In genomic region chr1:10415967-10416366, GRCh38 we compare ENCODE assay signal across 9 cellular contexts. TPM values are rescaled to one million over a fixed set of nuclear protein-coding genes. Genes with fewer than 3 reads are reported as not detected.
A peak's percentile ranks its signal among the peaks of the same experiment; 100 is the strongest.
DNase-seq lines count a peak whose midpoint lies in the region; ATAC-seq and TF ChIP-seq lines count a peak whose summit lies in the region.
"Not testable (repeated sequence)": the region's sequence is repeated elsewhere in the genome, so short reads cannot be mapped to it uniquely, and the experiment has no call there.
"Had no signal": no experiment of that assay in that cellular context is flagged by ENCODE, and none has a peak within 500 bp of the region (broad histone marks: within the 10 kb centered on the region; RNA-seq: fewer than 3 reads in every experiment).

No MANE protein-coding gene starts in this region.

- H3K4me1 Mint-ChIP-seq in CD14-positive monocyte = peaks cover 33% of the 10 kb centered on the region
- peaks cover 16% of the 10 kb centered on the region for H3K4me1 Mint-ChIP-seq in activated CD4-positive, alpha-beta T cell treated with anti-CD3 and anti-CD28 coated beads, Interleukin-2, amount 10 ng/mL, durations not matched to agents 7 days and 5 days
- H3K4me1 Mint-ChIP-seq in activated naive CD4-positive, alpha-beta T cell treated with anti-CD3 and anti-CD28 coated beads, Interleukin-2, amount 50 U/mL, for 24 hours; endothelial cell (ENCODE audit: unreplicated experiment): not testable (repeated sequence)

- H3K4me2 ChIP-seq in IMR-90 (ENCODE audit: low read depth, low read length) = not testable (repeated sequence)

- CTCF ChIA-PET in IMR-90 (lab: Yijun Ruan, JAX) = interaction anchor here (0.5 kb wide), 1 partner anchor 31 kb away, joined by 4 read pairs; no protein-coding TSS in a partner anchor
- CTCF ChIA-PET in activated CD4-positive, alpha-beta T cell treated with anti-CD3 and anti-CD28 coated beads, Interleukin-2, amount 10 ng/mL, durations not matched to agents 7 days and 5 days (lab: Charles Lee) = interaction anchor here (0.6 to 2.3 kb wide), 3 partner anchors 14 to 57 kb away, joined by 3 to 12 read pairs (median 3); partner anchors contain the start of gene CENPS

- H3K9ac ChIP-seq in IMR-90 (ENCODE audit: low read depth, low read length) = not testable (repeated sequence)

- not testable (repeated sequence) for H3K27me3 ChIP-seq in IMR-90 (ENCODE audit: control insufficient read depth, insufficient read depth, low read length); right lobe of liver; psoas muscle (ENCODE audit: insufficient read depth in 3 of 3, low read length in 2 of 3); upper lobe of right lung

- peak overlapping the region; percentile 91 for H2BK5ac ChIP-seq in IMR-90 (ENCODE audit: low read depth, low read length, poor library complexity, severe bottlenecking)

- H3K36me3 ChIP-seq in IMR-90 (ENCODE audit: control insufficient read depth, insufficient read depth, low read length) = peaks cover 76% of the 10 kb centered on the region
- peaks cover 3 to 92% (median 40%) of the 10 kb centered on the region in 4 donors for H3K36me3 ChIP-seq in right lobe of liver
- H3K36me3 ChIP-seq in psoas muscle (ENCODE audit: insufficient read depth in 1 of 2, low read depth in 1 of 2) = peaks cover 9 to 100% of the 10 kb centered on the region in 2 donors
- peaks cover 92% of the 10 kb centered on the region for H3K36me3 ChIP-seq in upper lobe of right lung

- ATAC-seq in IMR-90 (ENCODE audit: low read depth); right lobe of liver; psoas muscle; upper lobe of right lung: not testable (repeated sequence)

- peak overlapping the region in 1 of 2 donors; percentile 26 for H3K4me3 Mint-ChIP-seq in CD14-positive monocyte
- not testable (repeated sequence) for H3K4me3 Mint-ChIP-seq in activated CD4-positive, alpha-beta T cell treated with anti-CD3 and anti-CD28 coated beads, Interleukin-2, amount 10 ng/mL, durations not matched to agents 7 days and 5 days; activated naive CD4-positive, alpha-beta T cell treated with anti-CD3 and anti-CD28 coated beads, Interleukin-2, amount 50 U/mL, for 24 hours; endothelial cell (ENCODE audit: unreplicated experiment)

- peaks cover 0 to 22% of the 10 kb centered on the region in 2 experiments; a peak in 2 of 4 replicates for H3K79me1 ChIP-seq in IMR-90 (ENCODE audit: low read depth in 1 of 2, low read length in 2 of 2)

- H3K4me1 ChIP-seq in IMR-90 (ENCODE audit: control insufficient read depth, insufficient read depth, low read length); psoas muscle; upper lobe of right lung: not testable (repeated sequence)
- H3K4me1 ChIP-seq in right lobe of liver = peaks cover 0 to 13% (median 0%) of the 10 kb centered on the region in 4 donors

- 0 out of 2 replicates have a peak overlapping the region, but pooled peaks have one; percentile 43 for H3K4ac ChIP-seq in IMR-90 (ENCODE audit: low read depth, low read length)

- H3K27ac Mint-ChIP-seq in CD14-positive monocyte = peak overlapping the region; percentile 89 to 99 (median 96)
- H3K27ac Mint-ChIP-seq in activated CD4-positive, alpha-beta T cell treated with anti-CD3 and anti-CD28 coated beads, Interleukin-2, amount 10 ng/mL, durations not matched to agents 7 days and 5 days = peak overlapping the region; percentile 87
- peak overlapping the region; percentile 70 for H3K27ac Mint-ChIP-seq in activated naive CD4-positive, alpha-beta T cell treated with anti-CD3 and anti-CD28 coated beads, Interleukin-2, amount 50 U/mL, for 24 hours
- H3K27ac Mint-ChIP-seq in endothelial cell (ENCODE audit: unreplicated experiment) = peak overlapping the region; percentile 82

- not testable (repeated sequence) for BruUV-seq in IMR-90 (replicated peaks; lab: Mats Ljungman, UMichigan)

- POLR2A ChIA-PET in IMR-90 (lab: Charles Lee; ENCODE audit: unreplicated experiment) = interaction anchor here (0.6 kb wide), 1 partner anchor 147 kb away, joined by 3 read pairs; no protein-coding TSS in a partner anchor
- POLR2A ChIA-PET in activated CD4-positive, alpha-beta T cell treated with anti-CD3 and anti-CD28 coated beads, Interleukin-2, amount 10 ng/mL, durations not matched to agents 7 days and 5 days (lab: Charles Lee) = interaction anchor here (0.6 kb wide), 1 partner anchor 207 kb away, joined by 3 read pairs; no protein-coding TSS in a partner anchor

- not testable (repeated sequence) for H3K27me3 Mint-ChIP-seq in CD14-positive monocyte (ENCODE audit: low read depth in 3 of 3); activated CD4-positive, alpha-beta T cell treated with anti-CD3 and anti-CD28 coated beads, Interleukin-2, amount 10 ng/mL, durations not matched to agents 7 days and 5 days; activated naive CD4-positive, alpha-beta T cell treated with anti-CD3 and anti-CD28 coated beads, Interleukin-2, amount 50 U/mL, for 24 hours; endothelial cell (ENCODE audit: unreplicated experiment)

- H3K9me3 Mint-ChIP-seq in CD14-positive monocyte; activated CD4-positive, alpha-beta T cell treated with anti-CD3 and anti-CD28 coated beads, Interleukin-2, amount 10 ng/mL, durations not matched to agents 7 days and 5 days; activated naive CD4-positive, alpha-beta T cell treated with anti-CD3 and anti-CD28 coated beads, Interleukin-2, amount 50 U/mL, for 24 hours; endothelial cell (ENCODE audit: unreplicated experiment): not testable (repeated sequence)

- TF ChIP-seq POLR2A in IMR-90 (IDR thresholded peaks at IDR 0.05; ENCODE audit: low read depth, low read length); right lobe of liver (IDR thresholded peaks at IDR 0.05): not testable (repeated sequence)

- H4K5ac ChIP-seq in IMR-90 (ENCODE audit: low read depth, low read length) = peak overlapping the region; percentile 91

- not testable (repeated sequence) for H3K4me3 ChIP-seq in IMR-90 (ENCODE audit: insufficient read depth, low read depth, low read length); right lobe of liver; psoas muscle; upper lobe of right lung

- in situ Hi-C loops in IMR-90 (cut with MboI; ENCODE audit: low sequenced_read_pairs) = loop anchor here (5.0 kb wide), 1 partner anchor 39 kb away; no protein-coding TSS in a partner anchor

- not testable (repeated sequence) for H3K14ac ChIP-seq in IMR-90 (replicated peaks; ENCODE audit: low read depth, low read length)

- H2BK15ac ChIP-seq in IMR-90 (ENCODE audit: low read depth, low read length) = peak overlapping the region; percentile 73; the same call in 1 of the 3 replicates

- 0 out of 2 replicates have a peak overlapping the region, but pooled peaks have one; percentile 34 for H2BK20ac ChIP-seq in IMR-90 (ENCODE audit: low read depth, low read length)

- H3K9me3 ChIP-seq in IMR-90 (ENCODE audit: control insufficient read depth, insufficient read depth, low read length); right lobe of liver; psoas muscle; upper lobe of right lung: not testable (repeated sequence)

- TF ChIP-seq RAD21 in IMR-90 (IDR thresholded peaks at IDR 0.05; ENCODE audit: low read length) = not testable (repeated sequence)

- H2AFZ ChIP-seq in IMR-90 (replicated peaks; ENCODE audit: low read length, poor library complexity) = not testable (repeated sequence)

- H2BK120ac ChIP-seq in IMR-90 (ENCODE audit: low read depth, low read length) = peak overlapping the region; percentile 72; the same call in 1 of the 2 replicates

- dilution Hi-C loops in IMR-90 (cut with HindIII; ENCODE audit: low sequenced_read_pairs, unreplicated experiment) = not testable (repeated sequence)

- no CpG with 5 or more reads among the region's 1 CpG for WGBS in IMR-90 (ENCODE audit: extremely low coverage in 2 of 2, insufficient read length in 1 of 2), 2 experiments
- WGBS in right lobe of liver (ENCODE audit: insufficient coverage, low coverage, low lambda C conversion rate, missing lambda C conversion rate) = 89% methylated on average over 1 of the region's 1 CpG
- WGBS in psoas muscle, 3 donors = 98 to 100% (median 98%) methylated on average over 1 of the region's 1 CpG

- peak overlapping the region in 1 of 2 experiments; percentile 55; a peak in 3 of 4 replicates for H4K8ac ChIP-seq in IMR-90 (ENCODE audit: low read depth in 2 of 2, low read length in 2 of 2)

- H4K20me1 ChIP-seq in IMR-90 (ENCODE audit: insufficient read depth, low read length) = not testable (repeated sequence)

- H3K9me1 ChIP-seq in IMR-90 (ENCODE audit: insufficient read depth, low read length) = peaks cover 10% of the 10 kb centered on the region

- intact Hi-C loops in CD14-positive monocyte (cut with micrococcal nuclease) = loop anchor here in 1 of 2 donors (2.0 to 10.0 kb wide), 3 partner anchors 13 to 201 kb away; partner anchors contain the start of genes KIF1B and PGD
- intact Hi-C loops in IMR-90 (cut with micrococcal nuclease); right lobe of liver (cut with DNase I); psoas muscle (cut with DNase I); upper lobe of right lung (cut with DNase I): not testable (repeated sequence)

- H3K27ac ChIP-seq in IMR-90 (ENCODE audit: insufficient read depth, low read length) (peak overlapping the region; percentile 82; the same call in 1 of the 2 replicates), right lobe of liver (peak overlapping the region in 2 of 3 donors; percentile 4 to 17), psoas muscle (peak overlapping the region; percentile 6), upper lobe of right lung (peak overlapping the region; percentile 60)

- H2AK5ac ChIP-seq in IMR-90 (ENCODE audit: low read depth, low read length) = not testable (repeated sequence)

- H3K36me3 Mint-ChIP-seq in CD14-positive monocyte (peaks cover 77 to 87% of the 10 kb centered on the region in 2 donors), endothelial cell (ENCODE audit: low read depth, unreplicated experiment) (peaks cover 74% of the 10 kb centered on the region)
- peaks cover 66% of the 10 kb centered on the region for H3K36me3 Mint-ChIP-seq in activated CD4-positive, alpha-beta T cell treated with anti-CD3 and anti-CD28 coated beads, Interleukin-2, amount 10 ng/mL, durations not matched to agents 7 days and 5 days (ENCODE audit: low read depth)
- peaks cover 21% of the 10 kb centered on the region for H3K36me3 Mint-ChIP-seq in activated naive CD4-positive, alpha-beta T cell treated with anti-CD3 and anti-CD28 coated beads, Interleukin-2, amount 50 U/mL, for 24 hours

- H3K56ac ChIP-seq in IMR-90 (ENCODE audit: extremely low read depth, insufficient read depth, low read length) = not testable (repeated sequence)

- TF ChIP-seq CTCF in CD14-positive monocyte (IDR thresholded peaks at IDR 0.05); IMR-90 (conservative IDR thresholded peaks at IDR 0.05; ENCODE audit: low read depth, low read length); endothelial cell (IDR thresholded peaks at IDR 0.05; ENCODE audit: unreplicated experiment); right lobe of liver (IDR thresholded peaks at IDR 0.05); psoas muscle (IDR thresholded peaks at IDR 0.05); upper lobe of right lung (IDR thresholded peaks at IDR 0.05): not testable (repeated sequence)

- H2AK9ac ChIP-seq in IMR-90 (replicated peaks; ENCODE audit: low read depth, low read length, poor library complexity) = not testable (repeated sequence)

- DNase-seq in CD14-positive monocyte (ENCODE audit: low spot score); IMR-90; activated CD4-positive, alpha-beta T cell treated with anti-CD3 and anti-CD28 coated beads, Interleukin-2, amount 10 ng/mL, durations not matched to agents 7 days and 5 days; endothelial cell (ENCODE audit: low spot score); psoas muscle; upper lobe of right lung: not testable (repeated sequence)
- peak in 1 of 3 donors; percentile 2 for DNase-seq in right lobe of liver

- H3K18ac ChIP-seq in IMR-90 (ENCODE audit: low read depth, low read length) = peak overlapping the region; percentile 47; the same call in 1 of the 2 replicates

- peak overlapping the region; percentile 72 for H4K91ac ChIP-seq in IMR-90 (ENCODE audit: insufficient read depth, low read depth, low read length)

- not testable (repeated sequence) for H3K23ac ChIP-seq in IMR-90 (ENCODE audit: low read depth, low read length)

RNA-seq across cellular contexts. Expression of gene CENPS, which starts 14.3 kb away (rescaled TPM):
- polyA plus RNA-seq in CD14-positive monocyte = 1 to 10 TPM; 2.5 to 3.5 TPM
- 9.9 and 11.4 TPM in 2 replicates for total RNA-seq in IMR-90 (2012; rRNA removed)
- polyA plus RNA-seq in IMR-90 (2012; rRNA removed) = 10.6 and 12.3 TPM in 2 replicates
- polyA plus RNA-seq in IMR-90 (2012; cell fraction: cytosol; rRNA removed) = 5.4 and 6.6 TPM in 2 replicates
- 3.8 and 5.6 TPM in 2 replicates for polyA plus RNA-seq in IMR-90 (2012; cell fraction: nucleus; rRNA removed; ENCODE audit: low replicate concordance)
- 10 to 100 TPM; 16.1 to 20.7 TPM for total RNA-seq in activated CD4-positive, alpha-beta T cell treated with anti-CD3 and anti-CD28 coated beads, Interleukin-2, amount 10 ng/mL, durations not matched to agents 7 days and 5 days
- 9.8 TPM for total RNA-seq in endothelial cell (ENCODE audit: unreplicated experiment)
- total RNA-seq in right lobe of liver = 1 to 10 TPM; 1.8 to 9.3 (median 5.7) TPM
- total RNA-seq in psoas muscle = 1 to 10 TPM; 2.2 to 7.6 (median 6.6) TPM
- polyA plus RNA-seq in psoas muscle = 10 to 100 TPM in 1 of 3 donors, 1 to 10 TPM in 2; 7.5 to 31.4 (median 7.5) TPM
- 10.2 TPM for total RNA-seq in upper lobe of right lung

RNA-seq across cellular contexts. Expression of gene PGD, which starts 17.1 kb away (rescaled TPM):
- polyA plus RNA-seq in CD14-positive monocyte (100 to 1,000 TPM; 471 to 509 TPM), IMR-90 (2012; rRNA removed) (103 and 118 TPM in 2 replicates), psoas muscle (10 to 100 TPM; 24.9 to 33.1 (median 29.5) TPM)
- total RNA-seq in IMR-90 (2012; rRNA removed) (187 and 216 TPM in 2 replicates), endothelial cell (ENCODE audit: unreplicated experiment) (196 TPM), right lobe of liver (100 to 1,000 TPM in 1 of 6 experiments, 10 to 100 TPM in 5; 51.9 to 151 (median 72.0) TPM), psoas muscle (10 to 100 TPM; 25.1 to 39.2 (median 28.4) TPM), upper lobe of right lung (166 TPM)
- 89.5 and 99.0 TPM in 2 replicates for polyA plus RNA-seq in IMR-90 (2012; cell fraction: cytosol; rRNA removed)
- 78.3 and 98.0 TPM in 2 replicates for polyA plus RNA-seq in IMR-90 (2012; cell fraction: nucleus; rRNA removed; ENCODE audit: low replicate concordance)
- 10 to 100 TPM; 65.0 to 68.7 TPM for total RNA-seq in activated CD4-positive, alpha-beta T cell treated with anti-CD3 and anti-CD28 coated beads, Interleukin-2, amount 10 ng/mL, durations not matched to agents 7 days and 5 days

RNA-seq across cellular contexts. Expression of gene CORT, which starts 33.9 kb away (rescaled TPM):
- polyA plus RNA-seq in CD14-positive monocyte = not detected
- total RNA-seq in IMR-90 (2012; rRNA removed) = not detected in 2 replicates
- 0.10 and 0.13 TPM in 2 replicates for polyA plus RNA-seq in IMR-90 (2012; rRNA removed)
- polyA plus RNA-seq in IMR-90 (2012; cell fraction: cytosol; rRNA removed) = 0.03 and 0.05 TPM in 2 replicates
- 0.22 and 0.26 TPM in 2 replicates for polyA plus RNA-seq in IMR-90 (2012; cell fraction: nucleus; rRNA removed; ENCODE audit: low replicate concordance)
- total RNA-seq in activated CD4-positive, alpha-beta T cell treated with anti-CD3 and anti-CD28 coated beads, Interleukin-2, amount 10 ng/mL, durations not matched to agents 7 days and 5 days = under 1 TPM in 1 of 2 experiments, not detected in 1; 0.30 TPM
- 0.77 TPM for total RNA-seq in endothelial cell (ENCODE audit: unreplicated experiment)
- under 1 TPM in 1 of 6 experiments, not detected in 5; 0.17 TPM for total RNA-seq in right lobe of liver
- total RNA-seq in psoas muscle = not detected
- polyA plus RNA-seq in psoas muscle = 1 to 10 TPM in 1 of 3 donors, under 1 TPM in 1, not detected in 1; 0.18 to 1.1 TPM
- total RNA-seq in upper lobe of right lung = not detected
- total RNA-seq: HT-29 had no signal

RNA-seq across cellular contexts. Expression of gene DFFA, which starts 56.4 kb away (rescaled TPM):
- 10 to 100 TPM; 17.3 to 17.8 TPM for polyA plus RNA-seq in CD14-positive monocyte
- total RNA-seq in IMR-90 (2012; rRNA removed) = 56.1 and 62.6 TPM in 2 replicates
- 25.3 and 28.1 TPM in 2 replicates for polyA plus RNA-seq in IMR-90 (2012; rRNA removed)
- 15.5 and 19.7 TPM in 2 replicates for polyA plus RNA-seq in IMR-90 (2012; cell fraction: cytosol; rRNA removed)
- 8.5 and 12.8 TPM in 2 replicates for polyA plus RNA-seq in IMR-90 (2012; cell fraction: nucleus; rRNA removed; ENCODE audit: low replicate concordance)
- total RNA-seq in activated CD4-positive, alpha-beta T cell treated with anti-CD3 and anti-CD28 coated beads, Interleukin-2, amount 10 ng/mL, durations not matched to agents 7 days and 5 days = 10 to 100 TPM; 28.1 to 28.6 TPM
- 77.1 TPM for total RNA-seq in endothelial cell (ENCODE audit: unreplicated experiment)
- 10 to 100 TPM; 14.1 to 24.8 (median 16.9) TPM for total RNA-seq in right lobe of liver
- total RNA-seq in psoas muscle = 10 to 100 TPM; 18.6 to 26.8 (median 21.6) TPM
- 10 to 100 TPM; 11.5 to 20.9 (median 20.4) TPM for polyA plus RNA-seq in psoas muscle
- 36.9 TPM for total RNA-seq in upper lobe of right lung

RNA-seq across cellular contexts. Expression of gene PEX14, which starts 58.8 kb away (rescaled TPM):
- polyA plus RNA-seq in CD14-positive monocyte = 1 to 10 TPM; 2.2 to 2.7 TPM
- 8.9 and 9.5 TPM in 2 replicates for total RNA-seq in IMR-90 (2012; rRNA removed)
- polyA plus RNA-seq in IMR-90 (2012; rRNA removed) = 22.0 and 22.5 TPM in 2 replicates
- 16.8 and 24.0 TPM in 2 replicates for polyA plus RNA-seq in IMR-90 (2012; cell fraction: cytosol; rRNA removed)
- polyA plus RNA-seq in IMR-90 (2012; cell fraction: nucleus; rRNA removed; ENCODE audit: low replicate concordance) = 21.7 and 28.9 TPM in 2 replicates
- total RNA-seq in activated CD4-positive, alpha-beta T cell treated with anti-CD3 and anti-CD28 coated beads, Interleukin-2, amount 10 ng/mL, durations not matched to agents 7 days and 5 days = 10 to 100 TPM; 23.4 to 24.4 TPM
- 20.9 TPM for total RNA-seq in endothelial cell (ENCODE audit: unreplicated experiment)
- 10 to 100 TPM; 10.5 to 26.5 (median 16.5) TPM for total RNA-seq in right lobe of liver
- 10 to 100 TPM; 13.7 to 23.5 (median 20.8) TPM for total RNA-seq in psoas muscle
- polyA plus RNA-seq in psoas muscle = 10 to 100 TPM; 20.1 to 20.8 (median 20.7) TPM
- 25.8 TPM for total RNA-seq in upper lobe of right lung

Comparison
In these comparisons a context has a peak if more than half of its experiments do, and no peak if none do; other contexts are left out.
1. H3K27ac ChIP-seq: peak in every context shown above with its lines; median percentile 82 in IMR-90; 60 in upper lobe of right lung; 10 in right lobe of liver; 6 in psoas muscle.